Comparison of ENCODE assay signal across 9 cellular contexts in the genomic region with DNA sequence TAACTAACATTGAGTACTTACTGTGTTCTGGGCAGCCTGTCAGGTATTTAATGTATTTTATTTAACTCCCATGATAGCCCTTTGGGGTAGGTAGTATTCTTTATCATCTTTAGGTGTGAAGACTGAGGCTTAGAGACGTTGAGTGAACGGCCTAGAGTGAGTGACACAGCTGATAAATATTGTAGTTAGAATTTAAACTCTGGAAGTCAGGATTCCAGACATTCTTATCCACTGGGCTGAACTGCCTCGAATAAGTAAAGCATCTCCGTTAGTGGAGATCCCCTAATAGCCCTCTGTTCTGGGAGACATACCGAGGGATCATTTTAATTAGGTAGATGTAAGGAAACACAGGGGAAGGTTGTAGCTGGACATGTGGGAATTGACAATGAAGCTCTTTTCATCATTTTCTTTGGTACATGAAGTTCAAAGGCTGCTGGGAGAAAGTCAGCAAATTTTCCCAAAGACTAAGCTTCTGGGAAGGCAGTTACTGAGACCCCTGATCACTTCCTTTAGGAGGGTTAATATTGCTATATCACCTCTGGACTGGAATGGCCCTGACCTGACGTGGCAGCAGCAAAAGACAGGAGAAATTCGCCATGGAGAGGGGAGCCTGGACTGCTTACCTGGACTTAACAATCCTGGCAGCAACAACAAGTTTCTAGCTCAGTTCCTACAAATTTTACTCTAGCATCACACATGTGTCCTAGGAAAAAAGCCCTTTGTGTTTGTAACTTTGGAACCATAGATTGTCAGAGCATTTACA. TPM values are rescaled to one million over a fixed set of nuclear protein-coding genes. Genes with fewer than 3 reads are reported as not detected.
DNase-seq lines count a peak whose midpoint lies in the region; ATAC-seq and TF ChIP-seq lines count a peak whose summit lies in the region.
"Had no signal": no experiment of that assay in that cellular context is flagged by ENCODE, and none has a peak within 500 bp of the region (broad histone marks: within the 10 kb centered on the region; RNA-seq: fewer than 3 reads in every experiment).

No MANE protein-coding gene starts in this region.

- no peak for TF ChIP-seq CTCF in breast epithelium (IDR thresholded peaks at IDR 0.05)
- TF ChIP-seq CTCF in MCF 10A (IDR thresholded peaks at IDR 0.05; ENCODE audit: unreplicated experiment): no peak
- no peak for TF ChIP-seq CTCF in suprapubic skin (IDR thresholded peaks at IDR 0.05)
- TF ChIP-seq CTCF in RWPE1 (conservative IDR thresholded peaks at IDR 0.05; ENCODE audit: low read depth): no peak

- BruUV-seq in MCF 10A (replicated peaks; lab: Mats Ljungman, UMichigan): no TSS peak

- ATAC-seq in HG02642 (IDR thresholded peaks at IDR 0.05; ENCODE audit: poor library complexity, unreplicated experiment): no peak

- H3K9me3 Mint-ChIP-seq in MCF 10A (ENCODE audit: unreplicated experiment): no peaks in the 10 kb centered on the region
- no peaks in the 10 kb centered on the region for H3K9me3 Mint-ChIP-seq in activated naive CD8-positive, alpha-beta T cell treated with anti-CD3 and anti-CD28 coated beads for 36 hours
- H3K9me3 Mint-ChIP-seq: CD4-positive, alpha-beta memory T cell had no signal

- no peak for DNase-seq in breast epithelium (ENCODE audit: low spot score in 2 of 2)
- DNase-seq in MCF 10A (ENCODE audit: unreplicated experiment): no peak
- DNase-seq in activated naive CD8-positive, alpha-beta T cell treated with anti-CD3 and anti-CD28 coated beads for 36 hours: no peak
- DNase-seq in suprapubic skin (ENCODE audit: low spot score in 2 of 2): no peak
- no peak for DNase-seq in RWPE1 (ENCODE audit: low spot score)
- no peak for DNase-seq in GDM1 (lab: John Stamatoyannopoulos, UW)

- POLR2A ChIA-PET in MCF 10A (lab: Yijun Ruan, JAX): interaction anchor here (0.7 to 1.8 kb wide), 12 partner anchors 9 to 346 kb away, joined by 3 to 24 read pairs (median 5); a partner anchor contains a TSS
- POLR2A ChIA-PET in RWPE1 (lab: Yijun Ruan, JAX; ENCODE audit: low non-redundant PET): no interaction called here

- no peaks in the 10 kb centered on the region for H3K27me3 Mint-ChIP-seq in MCF 10A (ENCODE audit: insufficient read depth, unreplicated experiment)
- H3K27me3 Mint-ChIP-seq in activated naive CD8-positive, alpha-beta T cell treated with anti-CD3 and anti-CD28 coated beads for 36 hours: peaks cover 16% of the 10 kb centered on the region

- no peak overlapping the region for H3K27ac ChIP-seq in breast epithelium
- H3K27ac ChIP-seq in iPS-20b (ENCODE audit: low read length): no peak overlapping the region
- H3K27ac ChIP-seq in suprapubic skin: no peak overlapping the region
- no peak overlapping the region for H3K27ac ChIP-seq in RWPE1

- H3K4me1 Mint-ChIP-seq in MCF 10A (ENCODE audit: insufficient read depth, unreplicated experiment): peaks cover 12% of the 10 kb centered on the region
- peaks cover 2% of the 10 kb centered on the region for H3K4me1 Mint-ChIP-seq in activated naive CD8-positive, alpha-beta T cell treated with anti-CD3 and anti-CD28 coated beads for 36 hours

- no peak overlapping the region for H3K9ac ChIP-seq in iPS-20b (ENCODE audit: low read depth, low read length)

- CTCF ChIA-PET in MCF 10A (lab: Yijun Ruan, JAX): interaction anchor here (0.6 to 6.5 kb wide), 59 partner anchors 9 to 1006 kb away, joined by 3 to 121 read pairs (median 4); a partner anchor contains a TSS
- CTCF ChIA-PET in RWPE1 (lab: Yijun Ruan, JAX): interaction anchor here (0.6 to 1.2 kb wide), 7 partner anchors 10 to 382 kb away, joined by 3 to 7 read pairs (median 4); no protein-coding TSS in a partner anchor

- H3K36me3 Mint-ChIP-seq in MCF 10A (ENCODE audit: insufficient read depth, unreplicated experiment): no peaks in the 10 kb centered on the region
- no peaks in the 10 kb centered on the region for H3K36me3 Mint-ChIP-seq in activated naive CD8-positive, alpha-beta T cell treated with anti-CD3 and anti-CD28 coated beads for 36 hours
- H3K36me3 Mint-ChIP-seq: CD4-positive, alpha-beta memory T cell had no signal

- TF ChIP-seq POLR2A in breast epithelium (IDR thresholded peaks at IDR 0.05): no peak
- TF ChIP-seq POLR2A in suprapubic skin (IDR thresholded peaks at IDR 0.05): no peak

- H3K4me3 ChIP-seq in breast epithelium (peak overlapping the region in 2 of 3 donors; percentile 12 to 48), iPS-20b (ENCODE audit: low read length) (peak overlapping the region; percentile 29; the same call in 1 of the 2 replicates), suprapubic skin (peak overlapping the region; percentile 31)

- H3K27ac Mint-ChIP-seq in MCF 10A (ENCODE audit: low read depth, unreplicated experiment): no peak overlapping the region
- no peak overlapping the region for H3K27ac Mint-ChIP-seq in activated naive CD8-positive, alpha-beta T cell treated with anti-CD3 and anti-CD28 coated beads for 36 hours

- intact Hi-C loops in breast epithelium (cut with DNase I; ENCODE audit: low total_unique reads): no loop called here
- intact Hi-C loops in MCF 10A (cut with micrococcal nuclease): loop anchor here (1.0 to 10.0 kb wide), 5 partner anchors 70 to 839 kb away; no protein-coding TSS in a partner anchor

- no peak overlapping the region for H3K4me3 Mint-ChIP-seq in MCF 10A (ENCODE audit: unreplicated experiment)
- peak overlapping the region; percentile 19 for H3K4me3 Mint-ChIP-seq in activated naive CD8-positive, alpha-beta T cell treated with anti-CD3 and anti-CD28 coated beads for 36 hours

- no peak for TF ChIP-seq EP300 in suprapubic skin (IDR thresholded peaks at IDR 0.05)

- H3K9me3 ChIP-seq in breast epithelium (no peaks in the 10 kb centered on the region), iPS-20b (ENCODE audit: insufficient read depth, low read depth, low read length) (no peaks in the 10 kb centered on the region), suprapubic skin (no peaks in the 10 kb centered on the region)

- H3K4me1 ChIP-seq in breast epithelium (no peaks in the 10 kb centered on the region), iPS-20b (ENCODE audit: insufficient read depth, low read length) (peaks cover 12% of the 10 kb centered on the region; the same call in 1 of the 2 replicates), suprapubic skin (peaks cover 5% of the 10 kb centered on the region)

- H3K27me3 ChIP-seq in breast epithelium (no peaks in the 10 kb centered on the region), iPS-20b (ENCODE audit: insufficient read depth, low read length) (peaks cover 16% of the 10 kb centered on the region), suprapubic skin (no peaks in the 10 kb centered on the region)

- 72% methylated on average over 7 of the region's 7 CpGs for WGBS in suprapubic skin

- H3K36me3 ChIP-seq in breast epithelium: no peaks in the 10 kb centered on the region
- H3K36me3 ChIP-seq in iPS-20b (ENCODE audit: insufficient read depth, low read depth, low read length): no peaks in the 10 kb centered on the region
- no peaks in the 10 kb centered on the region for H3K36me3 ChIP-seq in suprapubic skin

RNA-seq across cellular contexts. Expression of a gene that starts 11.7 kb away (rescaled TPM):
- total RNA-seq in breast epithelium: 100 to 1,000 TPM; 152 to 242 (median 204) TPM
- 286 and 304 TPM in 2 replicates for total RNA-seq in MCF 10A (2022)
- 100 to 1,000 TPM; 140 to 147 TPM for total RNA-seq in activated naive CD8-positive, alpha-beta T cell treated with anti-CD3 and anti-CD28 coated beads for 36 hours
- total RNA-seq in suprapubic skin: 100 to 1,000 TPM; 117 to 174 (median 135) TPM
